Comparison of ENCODE assay signal across 27 cellular contexts in the genomic region with DNA sequence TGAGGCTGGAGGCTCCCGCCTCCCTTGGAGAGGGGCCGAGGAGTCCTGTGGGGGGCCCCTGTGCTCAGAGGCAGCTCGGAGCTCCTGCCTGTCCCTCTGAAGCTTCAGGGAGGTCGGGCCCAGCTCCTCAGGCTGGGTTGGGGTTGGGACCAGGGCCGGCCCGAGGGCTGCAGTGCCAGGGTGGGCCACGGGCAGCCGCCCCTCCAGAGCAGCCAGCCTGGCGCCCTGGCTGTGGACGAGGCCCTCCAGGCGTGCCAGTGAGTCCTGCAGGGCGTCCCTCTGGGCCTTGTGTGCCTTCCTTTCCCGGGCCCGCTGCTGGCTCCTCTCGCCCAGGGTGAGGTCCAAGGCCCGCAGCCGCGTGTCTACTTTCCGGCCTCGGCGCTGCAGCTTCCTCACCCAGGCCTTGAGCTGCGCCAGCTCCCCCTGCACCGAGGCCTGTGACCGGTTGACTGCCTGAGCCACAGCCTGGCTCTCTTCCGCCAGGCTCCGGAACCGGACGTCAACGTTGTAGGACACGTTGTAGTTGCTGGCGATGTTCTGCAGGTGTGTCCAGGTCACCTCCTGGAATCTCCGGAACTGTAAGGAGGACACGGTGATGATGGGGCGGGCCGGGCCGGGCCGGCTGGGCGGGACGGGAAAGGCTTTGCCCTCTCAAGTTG. TPM values are rescaled to one million over a fixed set of nuclear protein-coding genes. Genes with fewer than 3 reads are reported as not detected.
DNase-seq lines count a peak whose midpoint lies in the region; ATAC-seq, FAIRE-seq and TF ChIP-seq lines count a peak whose summit lies in the region.
"Had no signal": no experiment of that assay in that cellular context is flagged by ENCODE, and none has a peak within 500 bp of the region (broad histone marks: within the 10 kb centered on the region; RNA-seq: fewer than 3 reads in every experiment).

No MANE protein-coding gene starts in this region.

- CTCF ChIA-PET in activated naive CD4-positive, alpha-beta T cell treated with anti-CD3 and anti-CD28 coated beads for 36 hours (lab: Charles Lee) = no interaction called here

- no peaks in the 10 kb centered on the region for H3K27me3 ChIP-seq in spleen (replicated peaks in 1 of 7)

- no peak overlapping the region for H3K4me3 Mint-ChIP-seq in activated naive CD4-positive, alpha-beta T cell treated with anti-CD3 and anti-CD28 coated beads for 36 hours

- H3K27ac ChIP-seq in kidney (ENCODE audit: low read depth in 2 of 2, low read length in 2 of 2) = no peak overlapping the region
- peak overlapping the region in 5 of 8 donors; percentile 36 to 63 (median 57) for H3K27ac ChIP-seq in spleen
- H3K27ac ChIP-seq: PC-9 had no signal

- peak; percentile 24 for DNase-seq in left ventricle myocardium superior
- no peak for DNase-seq in Right ventricle myocardium superior
- DNase-seq in kidney = peak; percentile 71
- DNase-seq in spleen = peak; percentile 80
- no peak for DNase-seq in DMS153 (lab: John Stamatoyannopoulos, UW)
- DNase-seq in urothelium cell line (ENCODE audit: low spot score) = no peak
- DNase-seq in activated naive CD4-positive, alpha-beta T cell treated with anti-CD3 and anti-CD28 coated beads for 36 hours = no peak
- DNase-seq: 8988T; ACHN; BE2C; Calu3; DND-41; KBM-7; NCI-H2029 treated with DMSO at 0.1 percent for 48 hours; NCI-H446 treated with DMSO at 0.1 percent for 48 hours; NCI-H526; NCI-H82; NK-92 treated with Interleukin-12 subunit alpha and Interleukin-12 subunit beta, amount 100 ng/mL, for 24 hours; PC-9; SHP77 had no signal

- no peak overlapping the region for H3K9ac ChIP-seq in kidney (ENCODE audit: low read length in 2 of 2)

- H3K4me1 Mint-ChIP-seq in activated naive CD4-positive, alpha-beta T cell treated with anti-CD3 and anti-CD28 coated beads for 36 hours (ENCODE audit: low read depth) = peaks cover 3% of the 10 kb centered on the region

- TF ChIP-seq POLR2A in spleen (IDR thresholded peaks at IDR 0.05) = no peak

- no peaks in the 10 kb centered on the region for H3K36me3 Mint-ChIP-seq in activated naive CD4-positive, alpha-beta T cell treated with anti-CD3 and anti-CD28 coated beads for 36 hours (ENCODE audit: low read depth)

- intact Hi-C loops in left ventricle myocardium superior (cut with micrococcal nuclease) = no loop called here
- intact Hi-C loops in Right ventricle myocardium superior (cut with DNase I) = no loop called here
- intact Hi-C loops in kidney (cut with DNase I) = no loop called here
- intact Hi-C loops in spleen (cut with DNase I; ENCODE audit: low total_unique reads) = no loop called here
- intact Hi-C loops in activated naive CD4-positive, alpha-beta T cell treated with anti-CD3 and anti-CD28 coated beads for 36 hours (cut with micrococcal nuclease) = no loop called here

- ATAC-seq in left ventricle myocardium superior (no peak), Right ventricle myocardium superior (ENCODE audit: poor library complexity) (no peak)

- no peaks in the 10 kb centered on the region for H3K27me3 Mint-ChIP-seq in activated naive CD4-positive, alpha-beta T cell treated with anti-CD3 and anti-CD28 coated beads for 36 hours (ENCODE audit: low read depth)

- no peaks in the 10 kb centered on the region for H3K9me3 Mint-ChIP-seq in activated naive CD4-positive, alpha-beta T cell treated with anti-CD3 and anti-CD28 coated beads for 36 hours

- FAIRE-seq in kidney (lab: Jason Lieb, UNC) = no peak
- no peak for FAIRE-seq in urothelium cell line (lab: Jason Lieb, UNC)
- FAIRE-seq: GM19239, H54 had no signal

- H3K4me3 ChIP-seq in kidney (ENCODE audit: low read length in 2 of 2) (no peak overlapping the region), spleen (no peak overlapping the region)
- H3K4me3 ChIP-seq: PC-9 had no signal

- H3K9me3 ChIP-seq in kidney (ENCODE audit: control insufficient read depth in 1 of 2, low read length in 2 of 2) (no peaks in the 10 kb centered on the region), spleen (no peaks in the 10 kb centered on the region)
- H3K9me3 ChIP-seq: BE2C had no signal

- H3K4me1 ChIP-seq in kidney (ENCODE audit: control insufficient read depth in 1 of 2, insufficient read depth in 1 of 2, low read depth in 1 of 2, low read length in 2 of 2) (peaks cover 0 to 3% of the 10 kb centered on the region in 2 donors), spleen (peaks cover 3 to 27% (median 4%) of the 10 kb centered on the region in 6 donors)
- H3K4me1 ChIP-seq: BE2C had no signal

- WGBS in spleen, 5 donors = 87 to 96% (median 89%) methylated on average over 25 to 39 of the region's 39 CpGs

- H3K36me3 ChIP-seq in kidney (ENCODE audit: control insufficient read depth in 1 of 2, insufficient read depth in 2 of 2, low read length in 2 of 2) = no peaks in the 10 kb centered on the region
- H3K36me3 ChIP-seq in spleen = no peaks in the 10 kb centered on the region
- H3K36me3 ChIP-seq: BE2C had no signal

- no peak for TF ChIP-seq CTCF in kidney (IDR thresholded peaks at IDR 0.05; ENCODE audit: borderline replicate concordance, extremely low read depth, insufficient read depth)
- TF ChIP-seq CTCF in spleen (IDR thresholded peaks at IDR 0.05 in 8 of 11, conservative IDR thresholded peaks at IDR 0.05 in 3 of 11) = no peak

- no peak overlapping the region for H3K27ac Mint-ChIP-seq in activated naive CD4-positive, alpha-beta T cell treated with anti-CD3 and anti-CD28 coated beads for 36 hours

RNA-seq across cellular contexts. Expression of a gene that starts 1.2 kb away (rescaled TPM):
- not detected for total RNA-seq in left ventricle myocardium superior
- 0.16 TPM for total RNA-seq in Right ventricle myocardium superior
- total RNA-seq in kidney = not detected
- not detected for polyA plus RNA-seq in kidney (ENCODE audit: insufficient read depth, low read depth, low replicate concordance)
- total RNA-seq in spleen = under 1 TPM in 5 of 7 donors, not detected in 2; 0.23 to 0.85 (median 0.60) TPM
- polyA plus RNA-seq in spleen = under 1 TPM in 2 of 3 donors, not detected in 1; 0.03 to 0.19 TPM
- total RNA-seq in activated naive CD4-positive, alpha-beta T cell treated with anti-CD3 and anti-CD28 coated beads for 36 hours = not detected
- total RNA-seq: Calu3, HT1080, LHCN-M2, MCF 10A, RPMI7951, SK-MEL-5 had no signal

RNA-seq across cellular contexts. Expression of a gene that starts 5.6 kb away (rescaled TPM):
- total RNA-seq in left ventricle myocardium superior (21.6 TPM), Right ventricle myocardium superior (18.8 TPM), kidney (37.4 TPM), spleen (10 to 100 TPM; 28.5 to 64.2 (median 44.0) TPM)
- polyA plus RNA-seq in kidney (ENCODE audit: insufficient read depth, low read depth, low replicate concordance) (27.7 TPM), spleen (100 to 1,000 TPM in 1 of 3 donors, 10 to 100 TPM in 2; 60.3 to 110 (median 83.5) TPM)
- 10 to 100 TPM; 68.1 to 76.1 TPM for total RNA-seq in activated naive CD4-positive, alpha-beta T cell treated with anti-CD3 and anti-CD28 coated beads for 36 hours

RNA-seq across cellular contexts. Expression of a gene that starts 12.7 kb away (rescaled TPM):
- total RNA-seq in left ventricle myocardium superior (53.2 TPM), Right ventricle myocardium superior (45.0 TPM), kidney (92.5 TPM), spleen (100 to 1,000 TPM in 6 of 7 donors, 10 to 100 TPM in 1; 76.5 to 146 (median 127) TPM)
- polyA plus RNA-seq in kidney (ENCODE audit: insufficient read depth, low read depth, low replicate concordance) (38.9 TPM), spleen (100 to 1,000 TPM in 1 of 3 donors, 10 to 100 TPM in 2; 43.2 to 117 (median 59.6) TPM)
- 10 to 100 TPM; 31.7 to 34.5 TPM for total RNA-seq in activated naive CD4-positive, alpha-beta T cell treated with anti-CD3 and anti-CD28 coated beads for 36 hours

RNA-seq across cellular contexts. Expression of a gene that starts 43.2 kb away (rescaled TPM):
- total RNA-seq in left ventricle myocardium superior (1.6 TPM), Right ventricle myocardium superior (0.81 TPM), kidney (2.8 TPM), spleen (1 to 10 TPM; 1.6 to 6.4 (median 3.8) TPM)
- polyA plus RNA-seq in kidney (ENCODE audit: insufficient read depth, low read depth, low replicate concordance) (1.8 TPM), spleen (10 to 100 TPM in 2 of 3 donors, 1 to 10 TPM in 1; 8.3 to 18.2 (median 10.8) TPM)
- 1 to 10 TPM in 1 of 2 experiments, under 1 TPM in 1; 0.74 to 1.8 TPM for total RNA-seq in activated naive CD4-positive, alpha-beta T cell treated with anti-CD3 and anti-CD28 coated beads for 36 hours
- total RNA-seq: RPMI7951 had no signal

RNA-seq across cellular contexts. Expression of a gene that starts 45.9 kb away (rescaled TPM):
- total RNA-seq in left ventricle myocardium superior (28.8 TPM), Right ventricle myocardium superior (28.9 TPM), kidney (40.9 TPM), spleen (10 to 100 TPM; 12.6 to 47.1 (median 26.9) TPM)
- polyA plus RNA-seq in kidney (ENCODE audit: insufficient read depth, low read depth, low replicate concordance) (49.5 TPM), spleen (10 to 100 TPM; 10.1 to 21.0 (median 13.6) TPM)
- total RNA-seq in activated naive CD4-positive, alpha-beta T cell treated with anti-CD3 and anti-CD28 coated beads for 36 hours = 1 to 10 TPM; 7.7 to 8.2 TPM
- total RNA-seq: Calu3, LHCN-M2, MCF 10A, PC-9, RPMI7951, SK-MEL-5 had no signal

Comparison
In these comparisons a context has a peak if more than half of its experiments do, and no peak if none do; other contexts are left out.
1. DNase-seq: peak in left ventricle myocardium superior (single experiment), kidney (single experiment) and spleen (single experiment); none in Right ventricle myocardium superior (single experiment), DMS153 (single experiment), urothelium cell line (single experiment) and activated naive CD4-positive, alpha-beta T cell treated with anti-CD3 and anti-CD28 coated beads for 36 hours (single experiment).
2. H3K27ac ChIP-seq: peak in spleen (5 of 8); none in kidney (0 of 2).